In the genomic region with DNA sequence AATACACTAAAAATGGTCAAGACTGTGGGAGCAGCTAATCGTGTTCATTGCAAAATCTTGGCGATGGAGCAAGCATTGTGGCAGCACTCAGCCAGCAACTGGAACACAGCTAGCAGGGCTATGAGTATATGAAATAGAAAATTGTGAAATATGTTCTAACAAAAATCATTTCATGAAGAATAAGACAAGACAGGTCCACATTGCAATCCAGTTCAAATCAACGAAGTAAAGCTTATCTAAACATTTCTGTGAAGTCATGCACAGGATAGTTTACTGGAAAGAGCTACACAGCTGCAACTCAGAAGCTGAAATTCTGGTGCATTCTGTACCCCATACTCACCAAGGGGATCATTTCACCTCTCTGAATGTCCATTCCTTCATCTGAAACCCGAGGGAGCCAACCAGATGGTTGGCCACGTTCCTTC, we compare ENCODE assay signal across 15 cellular contexts. TPM values are rescaled to one million over a fixed set of nuclear protein-coding genes. Genes with fewer than 3 reads are reported as not detected.
DNase-seq lines count a peak whose midpoint lies in the region; ATAC-seq, FAIRE-seq and TF ChIP-seq lines count a peak whose summit lies in the region.
"Had no signal": no experiment of that assay in that cellular context is flagged by ENCODE, and none has a peak within 500 bp of the region (broad histone marks: within the 10 kb centered on the region; RNA-seq: fewer than 3 reads in every experiment).

No MANE protein-coding gene starts in this region.

- H3K27ac ChIP-seq in heart left ventricle (peak overlapping the region in 1 of 12 donors; percentile 67), upper lobe of left lung (peak overlapping the region; percentile 13 to 65 (median 40))
- H3K27ac ChIP-seq: right lobe of liver had no signal

- TF ChIP-seq CTCF in heart left ventricle (IDR thresholded peaks at IDR 0.05) (no peak), foreskin fibroblast (IDR thresholded peaks at IDR 0.05; ENCODE audit: low read depth, low read length) (no peak), upper lobe of left lung (IDR thresholded peaks at IDR 0.05) (no peak)

- TF ChIP-seq POLR2A in heart left ventricle (IDR thresholded peaks at IDR 0.05) (no peak), upper lobe of left lung (IDR thresholded peaks at IDR 0.05) (no peak), H54 (IDR thresholded peaks at IDR 0.05; ENCODE audit: low read depth, low read length) (no peak)

- intact Hi-C loops in left cardiac atrium (cut with DNase I) = loop anchor here (5.0 kb wide), 4 partner anchors 337 to 512 kb away; no protein-coding TSS in a partner anchor
- intact Hi-C loops in heart left ventricle (cut with DNase I) = loop anchor here in 6 of 10 donors (5.0 to 10.0 kb wide), 8 partner anchors 64 to 517 kb away; a partner anchor contains a TSS
- intact Hi-C loops in posterior vena cava (cut with DNase I) = loop anchor here (5.0 to 10.0 kb wide), 4 partner anchors 237 to 512 kb away; no protein-coding TSS in a partner anchor

- no peak for FAIRE-seq in H54 (lab: Jason Lieb, UNC)

- H3K9me3 ChIP-seq in heart left ventricle (no peaks in the 10 kb centered on the region), upper lobe of left lung (no peaks in the 10 kb centered on the region)
- H3K9me3 ChIP-seq: adrenal gland, right lobe of liver had no signal

- H3K4me3 ChIP-seq in heart left ventricle = no peak overlapping the region
- H3K4me3 ChIP-seq in foreskin fibroblast (ENCODE audit: low read depth in 1 of 2, low read length in 2 of 2) = no peak overlapping the region
- no peak overlapping the region for H3K4me3 ChIP-seq in upper lobe of left lung
- H3K4me3 ChIP-seq: adrenal gland, right lobe of liver had no signal

- H3K27me3 ChIP-seq in heart left ventricle = no peaks in the 10 kb centered on the region
- no peaks in the 10 kb centered on the region for H3K27me3 ChIP-seq in upper lobe of left lung
- H3K27me3 ChIP-seq: adrenal gland, right lobe of liver had no signal

- DNase-seq in left cardiac atrium (peak; percentile 51), heart left ventricle (no peak), OCI-M1 (lab: John Stamatoyannopoulos, UW) (peak; percentile 9), foreskin fibroblast (peak; percentile 70 to 80), upper lobe of left lung (peak in 1 of 2 donors; percentile 78), H54 (ENCODE audit: insufficient read length, low spot score) (no peak), NCI-H345 (lab: John Stamatoyannopoulos, UW) (no peak), posterior vena cava (ENCODE audit: low spot score) (no peak)
- DNase-seq: DMS53; NCI-H146; NCI-H446; right lobe of liver; stimulated activated naive CD4-positive, alpha-beta T cell treated with Interleukin-2 at 50 U/mL for 16 hours had no signal

- WGBS in heart left ventricle, 4 donors = 69 to 75% (median 71%) methylated on average over 5 of the region's 5 CpGs
- WGBS in upper lobe of left lung, 2 donors = 48 to 54% methylated on average over 4 to 5 of the region's 5 CpGs

- ATAC-seq in left cardiac atrium (peak in 1 of 2 donors; percentile 4), heart left ventricle (no peak), upper lobe of left lung (ENCODE audit: low FRiP score in 2 of 2) (peak in 1 of 2 donors; percentile 31)
- ATAC-seq: activated CD4-positive, CD25-positive, alpha-beta regulatory T cell treated with anti-CD3 and anti-CD28 coated beads, Interleukin-2, amount 50 U/mL, for 24 hours; right lobe of liver had no signal

- peaks cover 0 to 39% (median 5%) of the 10 kb centered on the region in 12 donors for H3K4me1 ChIP-seq in heart left ventricle
- peaks cover 19 to 31% (median 26%) of the 10 kb centered on the region in 4 donors for H3K4me1 ChIP-seq in upper lobe of left lung
- H3K4me1 ChIP-seq: right lobe of liver had no signal

- H3K36me3 ChIP-seq in heart left ventricle = no peaks in the 10 kb centered on the region
- no peaks in the 10 kb centered on the region for H3K36me3 ChIP-seq in upper lobe of left lung
- H3K36me3 ChIP-seq: adrenal gland, right lobe of liver had no signal

- no peak for TF ChIP-seq EP300 in upper lobe of left lung (IDR thresholded peaks at IDR 0.05)

RNA-seq across cellular contexts. Expression of a gene that starts 5.3 kb away (rescaled TPM):
- total RNA-seq in left cardiac atrium = 10 to 100 TPM; 17.4 to 45.5 TPM
- total RNA-seq in heart left ventricle = 10 to 100 TPM; 20.1 to 35.9 (median 24.7) TPM
- polyA plus RNA-seq in heart left ventricle = 10 to 100 TPM; 13.1 to 33.3 TPM
- total RNA-seq in upper lobe of left lung = 10 to 100 TPM; 14.7 to 41.3 (median 24.4) TPM
- total RNA-seq in posterior vena cava = 10 to 100 TPM; 38.9 to 73.7 TPM

Comparison
In these comparisons a context has a peak if more than half of its experiments do, and no peak if none do; other contexts are left out.
1. DNase-seq: peak in left cardiac atrium (single experiment), OCI-M1 (single experiment) and foreskin fibroblast (2 of 2); none in heart left ventricle (0 of 5), H54 (single experiment), NCI-H345 (single experiment) and posterior vena cava (single experiment).